8 cellular contexts compared by ENCODE assay signal in the genomic region with DNA sequence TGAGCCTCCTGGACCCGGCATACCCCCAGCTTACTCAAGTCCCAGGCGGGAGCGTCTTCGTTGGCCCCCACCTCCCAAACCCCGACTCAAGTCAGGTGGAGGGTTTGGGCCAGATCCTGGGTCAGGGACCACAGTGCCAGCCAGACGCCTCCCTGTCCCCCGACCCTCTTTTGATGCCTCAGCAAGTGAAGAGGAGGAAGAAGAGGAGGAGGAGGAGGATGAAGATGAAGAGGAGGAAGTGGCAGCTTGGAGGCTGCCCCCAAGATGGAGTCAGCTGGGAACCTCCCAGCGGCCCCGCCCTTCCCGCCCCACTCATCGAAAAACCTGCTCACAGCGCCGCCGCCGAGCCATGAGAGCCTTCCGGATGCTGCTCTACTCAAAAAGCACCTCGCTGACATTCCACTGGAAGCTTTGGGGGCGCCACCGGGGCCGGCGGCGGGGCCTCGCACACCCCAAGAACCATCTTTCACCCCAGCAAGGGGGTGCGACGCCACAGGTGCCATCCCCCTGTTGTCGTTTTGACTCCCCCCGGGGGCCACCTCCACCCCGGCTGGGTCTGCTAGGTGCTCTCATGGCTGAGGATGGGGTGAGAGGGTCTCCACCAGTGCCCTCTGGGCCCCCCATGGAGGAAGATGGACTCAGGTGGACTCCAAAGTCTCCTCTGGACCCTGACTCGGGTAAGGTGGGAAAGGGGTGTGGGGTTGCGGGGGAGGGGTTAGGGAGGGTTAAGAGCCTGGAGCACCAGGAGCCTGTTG. TPM values are rescaled to one million over a fixed set of nuclear protein-coding genes. Genes with fewer than 3 reads are reported as not detected.
DNase-seq lines count a peak whose midpoint lies in the region; ATAC-seq and TF ChIP-seq lines count a peak whose summit lies in the region.

No MANE protein-coding gene starts in this region.

- peak overlapping the region; percentile 83 for H3K4me3 Mint-ChIP-seq in activated naive CD8-positive, alpha-beta T cell treated with anti-CD3 and anti-CD28 coated beads, Interleukin-2, amount 10 ng/mL, durations not matched to agents 7 days and 5 days

- H3K27me3 ChIP-seq in ACC112 (ENCODE audit: insufficient read depth, low read length) (no peaks in the 10 kb centered on the region), HCT116 (ENCODE audit: insufficient read depth, low read length) (no peaks in the 10 kb centered on the region), lower lobe of right lung (ENCODE audit: low read depth) (no peaks in the 10 kb centered on the region)

- CTCF ChIA-PET in HCT116 (lab: Charles Lee) = no interaction called here

- no peaks in the 10 kb centered on the region for H3K9me3 ChIP-seq in HCT116 (ENCODE audit: control insufficient read depth in 1 of 2, insufficient read depth in 1 of 2, low read depth in 1 of 2, low read length in 2 of 2)
- H3K9me3 ChIP-seq in lower lobe of right lung = no peaks in the 10 kb centered on the region

- no peak for TF ChIP-seq RAD21 in HCT116 (IDR thresholded peaks at IDR 0.05; ENCODE audit: low read depth)

- peak overlapping the region; percentile 96 for H3K4me3 ChIP-seq in ACC112 (ENCODE audit: low read depth, low read length)
- H3K4me3 ChIP-seq in HCT116 (replicated peaks in 1 of 2; ENCODE audit: low read depth in 1 of 2, low read length in 2 of 2) = peak overlapping the region; percentile 79 to 83
- peak overlapping the region; percentile 94 for H3K4me3 ChIP-seq in lower lobe of right lung

- H2AFZ ChIP-seq in ACC112 (ENCODE audit: low read length, unreplicated experiment) (no peak overlapping the region), HCT116 (ENCODE audit: low read depth, low read length, poor library complexity, severe bottlenecking) (no peak overlapping the region)

- intact Hi-C loops in HCT116 (cut with micrococcal nuclease) = loop anchor here (10.0 kb wide), 1 partner anchor 78 kb away; the partner anchor contains the start of genes POLR2A and SLC35G6
- intact Hi-C loops in lower lobe of right lung (cut with DNase I) = no loop called here

- DNase-seq in HCT116 (ENCODE audit: low read depth, low spot score) (no peak), lower lobe of right lung (no peak), DMS 273 treated with DMSO at 0.1 percent for 48 hours (lab: John Stamatoyannopoulos, UW) (no peak), GF-D8 (lab: John Stamatoyannopoulos, UW) (no peak), NCI-H446 treated with DMSO at 0.1 percent for 48 hours (lab: John Stamatoyannopoulos, UW) (no peak)
- no peak for DNase-seq in activated naive CD8-positive, alpha-beta T cell treated with anti-CD3 and anti-CD28 coated beads, Interleukin-2, amount 10 ng/mL, durations not matched to agents 7 days and 5 days

- H3K36me3 ChIP-seq in ACC112 (ENCODE audit: insufficient read depth, low read length) = peaks cover 22% of the 10 kb centered on the region; the same call in 1 of the 2 replicates
- H3K36me3 ChIP-seq in HCT116 (ENCODE audit: control insufficient read depth in 1 of 2, insufficient read depth in 2 of 2, low read length in 2 of 2) = peaks cover 32 to 40% of the 10 kb centered on the region in 2 experiments
- peaks cover 57% of the 10 kb centered on the region for H3K36me3 ChIP-seq in lower lobe of right lung

- H3K4me1 ChIP-seq in ACC112 (ENCODE audit: control insufficient read depth, insufficient read depth, low read length, unreplicated experiment) (peaks cover 41% of the 10 kb centered on the region), HCT116 (ENCODE audit: control insufficient read depth in 1 of 2, insufficient read depth in 2 of 2, low read length in 2 of 2) (peaks cover 27 to 45% of the 10 kb centered on the region in 2 experiments), lower lobe of right lung (peaks cover 53% of the 10 kb centered on the region)

- H3K9me2 ChIP-seq in HCT116 (ENCODE audit: insufficient read depth) = no peaks in the 10 kb centered on the region

- H3K27ac ChIP-seq in ACC112 (ENCODE audit: low read depth, low read length) = no peak overlapping the region
- no peak overlapping the region; the same call in 1 of the 2 replicates for H3K27ac ChIP-seq in HCT116 (ENCODE audit: low read depth, low read length)
- no peak overlapping the region for H3K27ac ChIP-seq in lower lobe of right lung

- no peaks in the 10 kb centered on the region for H3K27me3 Mint-ChIP-seq in activated naive CD8-positive, alpha-beta T cell treated with anti-CD3 and anti-CD28 coated beads, Interleukin-2, amount 10 ng/mL, durations not matched to agents 7 days and 5 days

- ATAC-seq in HCT116 (no peak), lower lobe of right lung (no peak), GM18858 (IDR thresholded peaks at IDR 0.05; ENCODE audit: unreplicated experiment) (no peak)
- ATAC-seq in activated naive CD8-positive, alpha-beta T cell treated with anti-CD3 and anti-CD28 coated beads, Interleukin-2, amount 10 ng/mL, durations not matched to agents 7 days and 5 days (ENCODE audit: low read depth) = no peak

- H3K36me3 Mint-ChIP-seq in activated naive CD8-positive, alpha-beta T cell treated with anti-CD3 and anti-CD28 coated beads, Interleukin-2, amount 10 ng/mL, durations not matched to agents 7 days and 5 days = peaks cover 23% of the 10 kb centered on the region

- no TSS peak for BruUV-seq in HCT116 (replicated peaks; lab: Mats Ljungman, UMichigan)

- TF ChIP-seq CTCF in HCT116 (IDR thresholded peaks at IDR 0.05 in 2 of 3, conservative IDR thresholded peaks at IDR 0.05 in 1 of 3; ENCODE audit: borderline replicate concordance in 1 of 3, insufficient read depth in 1 of 3, low read depth in 2 of 3, low read length in 2 of 3) (no peak), lower lobe of right lung (IDR thresholded peaks at IDR 0.05) (no peak)

- no peak for TF ChIP-seq POLR2A in HCT116 (IDR thresholded peaks at IDR 0.05; ENCODE audit: borderline replicate concordance, extremely low read depth, insufficient read depth, insufficient read length)

- H3K4me1 Mint-ChIP-seq in activated naive CD8-positive, alpha-beta T cell treated with anti-CD3 and anti-CD28 coated beads, Interleukin-2, amount 10 ng/mL, durations not matched to agents 7 days and 5 days = peaks cover 44% of the 10 kb centered on the region

- peak overlapping the region; percentile 98 for H3K9ac ChIP-seq in HCT116 (ENCODE audit: low read length)

- H3K79me2 ChIP-seq in ACC112 (ENCODE audit: control insufficient read depth, insufficient read depth, low read length, unreplicated experiment) (peaks cover 54% of the 10 kb centered on the region), HCT116 (ENCODE audit: insufficient read depth, low read length) (peaks cover 63% of the 10 kb centered on the region)

- RAD21 ChIA-PET in HCT116 (lab: Charles Lee; ENCODE audit: low non-redundant PET in 1 of 2, low total read pairs in 2 of 2, uncharacterized antibody in 2 of 2, unreplicated experiment in 2 of 2) = no interaction called here

- H3K4me2 ChIP-seq in HCT116 (ENCODE audit: low read length) = peak overlapping the region; percentile 95

- POLR2A ChIA-PET in HCT116 (lab: Charles Lee) = interaction anchor here (1.2 kb wide), 1 partner anchor 125 kb away, joined by 3 read pairs; the partner anchor contains the start of gene WRAP53
- POLR2A ChIA-PET in activated naive CD8-positive, alpha-beta T cell treated with anti-CD3 and anti-CD28 coated beads, Interleukin-2, amount 10 ng/mL, durations not matched to agents 7 days and 5 days (lab: Charles Lee) = interaction anchor here (0.6 to 1.5 kb wide), 2 partner anchors 20 to 109 kb away, joined by 4 read pairs; partner anchors contain the start of gene MPDU1

- H3K27ac Mint-ChIP-seq in activated naive CD8-positive, alpha-beta T cell treated with anti-CD3 and anti-CD28 coated beads, Interleukin-2, amount 10 ng/mL, durations not matched to agents 7 days and 5 days = peak overlapping the region; percentile 97

- H3K9me3 Mint-ChIP-seq in activated naive CD8-positive, alpha-beta T cell treated with anti-CD3 and anti-CD28 coated beads, Interleukin-2, amount 10 ng/mL, durations not matched to agents 7 days and 5 days = no peaks in the 10 kb centered on the region

- H4K20me1 ChIP-seq in HCT116 (ENCODE audit: insufficient read depth) = no peaks in the 10 kb centered on the region

TF ChIP-seq in HCT116, 20 proteins besides CTCF, POLR2A, EP300 and RAD21 (continues in another document):
- TF ChIP-seq FOSL1 (IDR thresholded peaks at IDR 0.05; ENCODE audit: low read depth) (no peak), EGR1 (IDR thresholded peaks at IDR 0.05; ENCODE audit: low read depth) (no peak), EZH2phosphoT487 (IDR thresholded peaks at IDR 0.05; ENCODE audit: borderline replicate concordance) (no peak), SIN3A (IDR thresholded peaks at IDR 0.05; ENCODE audit: low read depth) (no peak), POLR2AphosphoS5 (IDR thresholded peaks at IDR 0.05; ENCODE audit: low read depth, low read length) (no peak), JUND (IDR thresholded peaks at IDR 0.05) (no peak), CBX3 (IDR thresholded peaks at IDR 0.05; ENCODE audit: low read depth) (no peak), SRF (IDR thresholded peaks at IDR 0.05; ENCODE audit: low read depth) (no peak), YY1 (IDR thresholded peaks at IDR 0.05; ENCODE audit: extremely low read depth, insufficient replicate concordance, low read depth, low read length) (no peak)

RNA-seq across cellular contexts. Expression of gene SENP3, which starts 1.6 kb away (rescaled TPM):
- total RNA-seq in HCT116 (2021; ENCODE audit: unreplicated experiment) (73.8 TPM), lower lobe of right lung (87.0 TPM)
- polyA plus RNA-seq in HCT116 (2012) = 43.9 and 51.1 TPM in 2 replicates
- total RNA-seq in activated naive CD8-positive, alpha-beta T cell treated with anti-CD3 and anti-CD28 coated beads, Interleukin-2, amount 10 ng/mL, durations not matched to agents 7 days and 5 days = 10 to 100 TPM; 43.7 to 50.2 TPM

RNA-seq across cellular contexts. Expression of gene TNFSF13, which starts 4.7 kb away (rescaled TPM):
- total RNA-seq in HCT116 (2021; ENCODE audit: unreplicated experiment) = 0.71 TPM
- polyA plus RNA-seq in HCT116 (2012) = 1.1 and 1.3 TPM in 2 replicates
- 1 to 10 TPM; 8.2 to 8.4 TPM for total RNA-seq in activated naive CD8-positive, alpha-beta T cell treated with anti-CD3 and anti-CD28 coated beads, Interleukin-2, amount 10 ng/mL, durations not matched to agents 7 days and 5 days
- total RNA-seq in lower lobe of right lung = 161 TPM

RNA-seq across cellular contexts. Expression of gene TNFSF12, which starts 14.4 kb away (rescaled TPM):
- total RNA-seq in HCT116 (2021; ENCODE audit: unreplicated experiment) (12.3 TPM), lower lobe of right lung (91.3 TPM)
- 17.1 and 20.8 TPM in 2 replicates for polyA plus RNA-seq in HCT116 (2012)
- 10 to 100 TPM; 93.0 to 95.7 TPM for total RNA-seq in activated naive CD8-positive, alpha-beta T cell treated with anti-CD3 and anti-CD28 coated beads, Interleukin-2, amount 10 ng/mL, durations not matched to agents 7 days and 5 days

RNA-seq across cellular contexts. Expression of gene CD68, which starts 16.1 kb away (rescaled TPM):
- 7.0 TPM for total RNA-seq in HCT116 (2021; ENCODE audit: unreplicated experiment)
- polyA plus RNA-seq in HCT116 (2012) = 68.4 and 90.6 TPM in 2 replicates
- 10 to 100 TPM; 32.5 to 33.9 TPM for total RNA-seq in activated naive CD8-positive, alpha-beta T cell treated with anti-CD3 and anti-CD28 coated beads, Interleukin-2, amount 10 ng/mL, durations not matched to agents 7 days and 5 days
- total RNA-seq in lower lobe of right lung = 667 TPM

RNA-seq across cellular contexts. Expression of gene MPDU1, which starts 20.4 kb away (rescaled TPM):
- total RNA-seq in HCT116 (2021; ENCODE audit: unreplicated experiment) (50.9 TPM), lower lobe of right lung (55.3 TPM)
- 49.0 and 52.0 TPM in 2 replicates for polyA plus RNA-seq in HCT116 (2012)
- 10 to 100 TPM; 50.2 TPM for total RNA-seq in activated naive CD8-positive, alpha-beta T cell treated with anti-CD3 and anti-CD28 coated beads, Interleukin-2, amount 10 ng/mL, durations not matched to agents 7 days and 5 days

Comparison
In these comparisons a context has a peak if more than half of its experiments do, and no peak if none do; other contexts are left out.
1. RNA of gene TNFSF13, which starts 4.7 kb away (total RNA-seq): 161 TPM in lower lobe of right lung (single experiment); 8.2 to 8.4 TPM in activated naive CD8-positive, alpha-beta T cell treated with anti-CD3 and anti-CD28 coated beads, Interleukin-2, amount 10 ng/mL, durations not matched to agents 7 days and 5 days and 0.71 TPM in HCT116 (single experiment); every median in the first group is over 10 times any median in the second.
2. Peak in every context shown above with its lines, with median percentiles within 50 percentile points of each other: H3K4me3 ChIP-seq.